Comparison of ENCODE assay signal across 20 cellular contexts in genomic region chr9:134299883-134300282, GRCh38. TPM values are rescaled to one million over a fixed set of nuclear protein-coding genes. Genes with fewer than 3 reads are reported as not detected.
DNase-seq lines count a peak whose midpoint lies in the region; ATAC-seq and TF ChIP-seq lines count a peak whose summit lies in the region.
"Had no signal": no experiment of that assay in that cellular context is flagged by ENCODE, and none has a peak within 500 bp of the region (broad histone marks: within the 10 kb centered on the region; RNA-seq: fewer than 3 reads in every experiment).

No MANE protein-coding gene starts in this region.

- H3K27me3 ChIP-seq in heart left ventricle (no peaks in the 10 kb centered on the region), osteoblast (ENCODE audit: insufficient read depth, low read length) (peaks cover 5% of the 10 kb centered on the region)

- H3K4me3 ChIP-seq in heart left ventricle (no peak overlapping the region), osteoblast (ENCODE audit: insufficient read depth, low read length) (no peak overlapping the region)
- H3K4me3 ChIP-seq: esophagus squamous epithelium had no signal

- H3K4me2 ChIP-seq in osteoblast (ENCODE audit: insufficient read depth, low read length) = no peak overlapping the region
- H3K4me2 ChIP-seq: SK-N-SH had no signal

- H3K27ac ChIP-seq in heart left ventricle (no peak overlapping the region), osteoblast (ENCODE audit: low read depth, low read length) (no peak overlapping the region)
- H3K27ac ChIP-seq: esophagus squamous epithelium had no signal

- no peak overlapping the region for H2AFZ ChIP-seq in osteoblast (ENCODE audit: low read length)

- WGBS in heart left ventricle, 4 donors = 76 to 81% (median 79%) methylated on average over 7 of the region's 7 CpGs

- no peak for TF ChIP-seq POLR2A in heart left ventricle (IDR thresholded peaks at IDR 0.05)

- no peaks in the 10 kb centered on the region for H4K20me1 ChIP-seq in osteoblast (ENCODE audit: insufficient read depth, low read length)

- intact Hi-C loops in heart left ventricle (cut with DNase I) = no loop called here

- DNase-seq in DMS79 (lab: John Stamatoyannopoulos, UW) (peak; percentile 85), MV-4-11 (lab: John Stamatoyannopoulos, UW) (peak; percentile 9), heart left ventricle (peak in 3 of 5 donors; percentile 27 to 29 (median 27)), osteoblast (ENCODE audit: insufficient read length, low spot score, missing footprints) (peak; percentile 50), D341Med (ENCODE audit: low spot score) (no peak), NCI-H748 treated with DMSO at 0.1 percent for 48 hours (lab: John Stamatoyannopoulos, UW) (no peak)
- DNase-seq: CD8-positive, alpha-beta T cell; DMS53; effector CD8-positive, alpha-beta T cell; esophagus squamous epithelium; Kasumi-1; kidney glomerular epithelial cell; NCI-H1048; NCI-H2081; NCI-H510A; SK-N-SH; stimulated activated naive CD4-positive, alpha-beta T cell treated with Interleukin-2 at 50 U/mL for 16 hours had no signal

- TF ChIP-seq CTCF in heart left ventricle (IDR thresholded peaks at IDR 0.05) (no peak), osteoblast (IDR thresholded peaks at IDR 0.05; ENCODE audit: extremely low read depth, low read depth, low read length) (no peak)

- ATAC-seq in heart left ventricle (peak; percentile 32 to 62 (median 50)), GM18868 (IDR thresholded peaks at IDR 0.05; ENCODE audit: unreplicated experiment) (no peak), HG02588 (IDR thresholded peaks at IDR 0.05; ENCODE audit: unreplicated experiment) (no peak)
- ATAC-seq: activated naive CD4-positive, alpha-beta T cell treated with anti-CD3 and anti-CD28 coated beads, Interleukin-2, amount 50 U/mL, for 72 hours; CD8-positive, alpha-beta T cell had no signal

- H3K79me2 ChIP-seq in osteoblast (ENCODE audit: insufficient read depth, low read length) = no peaks in the 10 kb centered on the region

- H3K36me3 ChIP-seq in heart left ventricle (no peaks in the 10 kb centered on the region), osteoblast (ENCODE audit: insufficient read depth, low read length) (no peaks in the 10 kb centered on the region)
- H3K36me3 ChIP-seq: esophagus squamous epithelium had no signal

- H3K9me3 ChIP-seq in heart left ventricle (no peaks in the 10 kb centered on the region), osteoblast (ENCODE audit: low read depth, low read length) (no peaks in the 10 kb centered on the region)
- H3K9me3 ChIP-seq: esophagus squamous epithelium, SK-N-SH had no signal

- H3K4me1 ChIP-seq in heart left ventricle = peaks cover 0 to 5% (median 0%) of the 10 kb centered on the region in 12 donors
- H3K4me1 ChIP-seq in osteoblast (ENCODE audit: insufficient read depth, low read length) = no peaks in the 10 kb centered on the region

RNA-seq across cellular contexts. Expression of gene RXRA, which starts 26.4 kb away (rescaled TPM):
- total RNA-seq in heart left ventricle = 10 to 100 TPM; 45.5 to 87.9 (median 52.9) TPM
- 10 to 100 TPM; 54.9 to 55.8 TPM for polyA plus RNA-seq in heart left ventricle
- 25.3 and 26.4 TPM in 2 replicates for total RNA-seq in osteoblast

Comparison
In these comparisons a context has a peak if more than half of its experiments do, and no peak if none do; other contexts are left out.
1. DNase-seq: peak in DMS79 (single experiment), MV-4-11 (single experiment), heart left ventricle (3 of 5) and osteoblast (single experiment); none in D341Med (single experiment) and NCI-H748 treated with DMSO at 0.1 percent for 48 hours (single experiment).
2. ATAC-seq: peak in heart left ventricle (4 of 4); none in GM18868 (single experiment) and HG02588 (single experiment).